8 cellular contexts compared by ENCODE assay signal in the genomic region with DNA sequence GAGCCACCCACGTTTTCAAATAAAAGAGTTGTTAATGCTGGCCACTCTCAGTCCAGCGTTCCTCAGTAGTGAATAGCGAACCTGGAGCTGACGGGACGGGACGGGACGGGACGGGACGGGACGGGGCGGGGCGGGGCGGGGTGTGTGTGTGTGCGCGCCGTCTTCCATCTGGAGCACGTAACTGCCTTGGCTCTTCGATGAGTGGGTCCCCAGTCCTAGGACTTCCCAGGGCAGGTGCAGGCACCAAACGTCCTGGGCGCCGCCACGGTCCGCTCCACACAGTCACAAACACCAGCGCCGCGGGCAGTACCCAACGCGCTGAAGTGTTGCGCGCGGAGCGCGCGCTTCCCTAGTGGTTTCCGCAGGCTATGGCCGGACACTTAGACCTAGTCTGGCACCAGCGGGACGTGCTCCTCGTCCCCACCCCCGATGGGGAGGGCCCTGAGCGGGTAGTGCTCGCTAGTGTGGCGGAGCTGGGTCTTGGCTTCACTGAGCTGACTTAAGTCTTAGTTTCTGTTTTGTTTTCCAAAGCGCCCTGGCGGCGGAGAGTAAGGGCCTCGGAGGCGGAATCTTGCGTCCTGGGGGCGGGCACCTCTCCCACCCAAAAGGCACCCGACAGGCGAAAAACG. TPM values are rescaled to one million over a fixed set of nuclear protein-coding genes. Genes with fewer than 3 reads are reported as not detected.
DNase-seq lines count a peak whose midpoint lies in the region; ATAC-seq and TF ChIP-seq lines count a peak whose summit lies in the region.
"Not testable (repeated sequence)": the region's sequence is repeated elsewhere in the genome, so short reads cannot be mapped to it uniquely, and the experiment has no call there.

No MANE protein-coding gene starts in this region.

- not testable (repeated sequence) for H3K27ac ChIP-seq in right cardiac atrium (ENCODE audit: low read length)

- H3K4me3 ChIP-seq in right cardiac atrium (ENCODE audit: low read length), result not testable (repeated sequence)

- not testable (repeated sequence) for H3K9me3 Mint-ChIP-seq in activated CD8-positive, alpha-beta memory T cell treated with anti-CD3 and anti-CD28 coated beads, Interleukin-2, amount 10 ng/mL, durations not matched to agents 7 days and 5 days (ENCODE audit: low read depth); stimulated activated naive B cell treated with anti-CD40 and anti-IgM and Interleukin-4, amounts not matched to agents 10 μg/mL and 1 μg/mL and 100 μg/mL, for 72 hours

- not testable (repeated sequence) for H3K9me3 ChIP-seq in right cardiac atrium (ENCODE audit: control insufficient read depth, low read length)

- ATAC-seq in GM18505 (IDR thresholded peaks at IDR 0.05; ENCODE audit: unreplicated experiment) (peak; percentile 36), GM19395 (IDR thresholded peaks at IDR 0.05; ENCODE audit: unreplicated experiment) (peak; percentile 35), GM21737 (IDR thresholded peaks at IDR 0.05; ENCODE audit: unreplicated experiment) (peak; percentile 32), HG02973 (IDR thresholded peaks at IDR 0.05; ENCODE audit: unreplicated experiment) (peak; percentile 37), HG03442 (IDR thresholded peaks at IDR 0.05; ENCODE audit: unreplicated experiment) (peak; percentile 29), right cardiac atrium (peak; percentile 80 to 85)
- ATAC-seq in activated CD8-positive, alpha-beta memory T cell treated with anti-CD3 and anti-CD28 coated beads, Interleukin-2, amount 10 ng/mL, durations not matched to agents 7 days and 5 days, result peak; percentile 56
- ATAC-seq in stimulated activated naive B cell treated with anti-CD40 and anti-IgM and Interleukin-4, amounts not matched to agents 10 μg/mL and 1 μg/mL and 100 μg/mL, for 72 hours (replicated peaks), result peak; percentile 60 to 64

- intact Hi-C loops in right cardiac atrium (cut with DNase I), result not testable (repeated sequence)

- not testable (repeated sequence) for H3K4me1 ChIP-seq in right cardiac atrium (ENCODE audit: control insufficient read depth, insufficient read depth, low read length)

- not testable (repeated sequence) for TF ChIP-seq POLR2A in GM18505 (IDR thresholded peaks at IDR 0.05; ENCODE audit: borderline replicate concordance, extremely low read depth, insufficient read depth, insufficient read length)

- peaks cover 19% of the 10 kb centered on the region for H3K36me3 Mint-ChIP-seq in activated CD8-positive, alpha-beta memory T cell treated with anti-CD3 and anti-CD28 coated beads, Interleukin-2, amount 10 ng/mL, durations not matched to agents 7 days and 5 days
- H3K36me3 Mint-ChIP-seq in stimulated activated naive B cell treated with anti-CD40 and anti-IgM and Interleukin-4, amounts not matched to agents 10 μg/mL and 1 μg/mL and 100 μg/mL, for 72 hours, result peaks cover 8 to 21% of the 10 kb centered on the region in 2 donors

- not testable (repeated sequence) for H3K27me3 ChIP-seq in right cardiac atrium (ENCODE audit: control insufficient read depth, insufficient read depth)

- not testable (repeated sequence) for H3K27me3 Mint-ChIP-seq in activated CD8-positive, alpha-beta memory T cell treated with anti-CD3 and anti-CD28 coated beads, Interleukin-2, amount 10 ng/mL, durations not matched to agents 7 days and 5 days; stimulated activated naive B cell treated with anti-CD40 and anti-IgM and Interleukin-4, amounts not matched to agents 10 μg/mL and 1 μg/mL and 100 μg/mL, for 72 hours

- DNase-seq in activated CD8-positive, alpha-beta memory T cell treated with anti-CD3 and anti-CD28 coated beads, Interleukin-2, amount 10 ng/mL, durations not matched to agents 7 days and 5 days; right cardiac atrium; stimulated activated naive B cell treated with anti-CD40 and anti-IgM and Interleukin-4, amounts not matched to agents 10 μg/mL and 1 μg/mL and 100 μg/mL, for 72 hours: not testable (repeated sequence)

- H3K4me3 Mint-ChIP-seq in activated CD8-positive, alpha-beta memory T cell treated with anti-CD3 and anti-CD28 coated beads, Interleukin-2, amount 10 ng/mL, durations not matched to agents 7 days and 5 days; stimulated activated naive B cell treated with anti-CD40 and anti-IgM and Interleukin-4, amounts not matched to agents 10 μg/mL and 1 μg/mL and 100 μg/mL, for 72 hours: not testable (repeated sequence)

- no CpG with 5 or more reads among the region's 53 CpGs for WGBS in right cardiac atrium

- H3K27ac Mint-ChIP-seq in activated CD8-positive, alpha-beta memory T cell treated with anti-CD3 and anti-CD28 coated beads, Interleukin-2, amount 10 ng/mL, durations not matched to agents 7 days and 5 days; stimulated activated naive B cell treated with anti-CD40 and anti-IgM and Interleukin-4, amounts not matched to agents 10 μg/mL and 1 μg/mL and 100 μg/mL, for 72 hours: not testable (repeated sequence)

- CTCF ChIA-PET in activated CD8-positive, alpha-beta memory T cell treated with anti-CD3 and anti-CD28 coated beads, Interleukin-2, amount 10 ng/mL, durations not matched to agents 7 days and 5 days (lab: Charles Lee), result not testable (repeated sequence)

- H3K4me1 Mint-ChIP-seq in activated CD8-positive, alpha-beta memory T cell treated with anti-CD3 and anti-CD28 coated beads, Interleukin-2, amount 10 ng/mL, durations not matched to agents 7 days and 5 days, result peaks cover 31% of the 10 kb centered on the region
- peaks cover 18 to 29% of the 10 kb centered on the region in 2 donors for H3K4me1 Mint-ChIP-seq in stimulated activated naive B cell treated with anti-CD40 and anti-IgM and Interleukin-4, amounts not matched to agents 10 μg/mL and 1 μg/mL and 100 μg/mL, for 72 hours

RNA-seq across cellular contexts. Expression of a gene that starts 47.7 kb away (rescaled TPM):
- 10 to 100 TPM; 24.4 to 28.6 TPM for total RNA-seq in activated CD8-positive, alpha-beta memory T cell treated with anti-CD3 and anti-CD28 coated beads, Interleukin-2, amount 10 ng/mL, durations not matched to agents 7 days and 5 days
- total RNA-seq in right cardiac atrium, result 10 to 100 TPM; 13.0 to 23.8 (median 19.4) TPM
- polyA plus RNA-seq in right cardiac atrium, result 40.2 TPM

Comparison
In these comparisons a context has a peak if more than half of its experiments do, and no peak if none do; other contexts are left out.
1. ATAC-seq: peak in every context shown above with its lines; median percentile 82 in right cardiac atrium; 62 in stimulated activated naive B cell treated with anti-CD40 and anti-IgM and Interleukin-4, amounts not matched to agents 10 μg/mL and 1 μg/mL and 100 μg/mL, for 72 hours; 56 in activated CD8-positive, alpha-beta memory T cell treated with anti-CD3 and anti-CD28 coated beads, Interleukin-2, amount 10 ng/mL, durations not matched to agents 7 days and 5 days; 37 in HG02973; 36 in GM18505; 35 in GM19395; 32 in GM21737; 29 in HG03442.